4 cellular contexts compared by ENCODE assay signal in the genomic region with DNA sequence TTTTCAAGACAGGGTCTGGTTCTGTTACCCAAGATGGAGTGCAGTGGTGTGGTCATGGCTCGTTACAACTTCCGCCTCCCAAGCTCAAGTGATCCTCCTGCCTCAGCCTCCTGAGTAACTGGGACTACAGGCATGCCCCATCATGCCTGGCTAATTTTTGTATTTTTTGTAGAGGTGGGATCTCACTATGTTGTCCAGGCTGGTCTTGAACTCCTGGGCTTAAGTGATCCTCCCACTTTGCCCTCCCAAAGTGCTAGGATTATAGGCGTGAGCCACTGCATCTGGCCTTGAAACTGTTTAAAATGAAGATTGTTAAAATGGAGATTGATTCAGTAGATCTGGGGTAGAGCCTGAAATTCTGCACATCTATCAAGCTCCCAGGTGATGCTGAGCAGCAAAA. TPM values are rescaled to one million over a fixed set of nuclear protein-coding genes. Genes with fewer than 3 reads are reported as not detected.
"Had no signal": no experiment of that assay in that cellular context is flagged by ENCODE, and none has a peak within 500 bp of the region (broad histone marks: within the 10 kb centered on the region; RNA-seq: fewer than 3 reads in every experiment).

No MANE protein-coding gene starts in this region.

RNA-seq across cellular contexts. Expression of gene GAST, which starts 11.3 kb away (rescaled TPM):
- total RNA-seq: LHCN-M2, M059J, MCF 10A, NCI-H460 had no signal

RNA-seq across cellular contexts. Expression of gene HAP1, which starts 33.6 kb away (rescaled TPM):
- total RNA-seq: LHCN-M2 had no signal
